In the genomic region with DNA sequence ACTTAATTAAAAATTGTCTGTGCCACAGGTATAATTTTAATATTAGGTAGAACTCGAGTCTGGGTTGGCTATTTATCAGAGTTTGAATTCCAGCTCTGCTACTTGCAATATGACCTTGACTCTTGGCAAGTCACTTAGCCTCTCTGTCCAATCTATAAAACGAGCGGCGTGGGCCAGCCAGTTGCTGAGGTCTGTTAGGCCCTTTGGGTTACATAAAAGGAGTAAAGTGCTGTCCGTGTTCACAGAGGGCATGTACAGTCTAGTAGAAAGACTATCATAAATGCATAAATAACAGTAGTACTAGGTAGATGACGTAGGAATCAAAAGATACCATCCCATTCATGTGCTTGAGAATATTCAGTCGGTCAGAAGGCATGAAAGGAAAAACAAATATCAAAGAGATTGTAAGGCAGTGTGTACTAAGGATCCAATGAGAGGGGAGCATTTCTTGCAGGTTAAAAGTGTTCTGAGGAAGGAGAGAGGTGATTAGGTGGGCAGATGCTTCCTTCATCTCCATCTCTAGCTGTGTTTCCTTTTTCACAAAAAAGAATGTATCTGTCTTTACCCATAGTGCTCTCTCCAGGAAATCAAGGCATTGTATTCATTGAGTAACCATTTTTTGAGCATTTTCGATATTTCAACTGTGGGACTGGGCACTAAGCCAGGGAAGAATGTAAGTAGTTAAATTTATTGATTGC, we compare ENCODE assay signal across 10 cellular contexts. TPM values are rescaled to one million over a fixed set of nuclear protein-coding genes. Genes with fewer than 3 reads are reported as not detected.
DNase-seq lines count a peak whose midpoint lies in the region; TF ChIP-seq lines count a peak whose summit lies in the region.
"Had no signal": no experiment of that assay in that cellular context is flagged by ENCODE, and none has a peak within 500 bp of the region (broad histone marks: within the 10 kb centered on the region; RNA-seq: fewer than 3 reads in every experiment).

No MANE protein-coding gene starts in this region.

- H3K36me3 Mint-ChIP-seq in activated CD4-positive, alpha-beta memory T cell treated with anti-CD3 and anti-CD28 coated beads for 36 hours, result peaks cover 34% of the 10 kb centered on the region
- H3K36me3 Mint-ChIP-seq in progenitor cell of endocrine pancreas (ENCODE audit: insufficient read depth), result peaks cover 12% of the 10 kb centered on the region

- H3K4me1 ChIP-seq in GM23248 (ENCODE audit: insufficient read depth) (peaks cover 40% of the 10 kb centered on the region), cardiac muscle cell (ENCODE audit: low read depth) (peaks cover 26% of the 10 kb centered on the region), A673 (ENCODE audit: insufficient read depth, low read length, poor library complexity, severe bottlenecking) (peaks cover 19% of the 10 kb centered on the region), SJCRH30 (peaks cover 8% of the 10 kb centered on the region; the same call in 1 of the 2 replicates)

- no peaks in the 10 kb centered on the region for H3K9me2 ChIP-seq in GM23248 (ENCODE audit: insufficient read depth)

- peaks cover 78% of the 10 kb centered on the region for H3K79me2 ChIP-seq in GM23248 (ENCODE audit: insufficient read depth)

- H2AFZ ChIP-seq in GM23248, result no peak overlapping the region

- WGBS in GM23248 (ENCODE audit: low coverage in 1 of 2, low lambda C conversion rate in 2 of 2, missing lambda C conversion rate in 2 of 2), 2 experiments, result 61 to 65% methylated on average over 8 of the region's 8 CpGs

- peak overlapping the region; percentile 92 for H3K9ac ChIP-seq in GM23248

- H3K9me3 Mint-ChIP-seq in activated CD4-positive, alpha-beta memory T cell treated with anti-CD3 and anti-CD28 coated beads for 36 hours, result no peaks in the 10 kb centered on the region
- H3K9me3 Mint-ChIP-seq in progenitor cell of endocrine pancreas (ENCODE audit: low read depth), result no peaks in the 10 kb centered on the region

- H3K27ac Mint-ChIP-seq in activated CD4-positive, alpha-beta memory T cell treated with anti-CD3 and anti-CD28 coated beads for 36 hours, result peak overlapping the region; percentile 53
- H3K27ac Mint-ChIP-seq in progenitor cell of endocrine pancreas, result no peak overlapping the region

- POLR2A ChIA-PET in activated CD4-positive, alpha-beta memory T cell treated with anti-CD3 and anti-CD28 coated beads for 36 hours (lab: Charles Lee), result interaction anchor here (2.0 kb wide), 1 partner anchor 16 kb away, joined by 4 read pairs; no protein-coding TSS in a partner anchor
- POLR2A ChIA-PET in A673 (lab: Charles Lee; ENCODE audit: low non-redundant PET), result no interaction called here

- peaks cover 67% of the 10 kb centered on the region for H3K4me1 Mint-ChIP-seq in activated CD4-positive, alpha-beta memory T cell treated with anti-CD3 and anti-CD28 coated beads for 36 hours (ENCODE audit: low read depth)
- H3K4me1 Mint-ChIP-seq in progenitor cell of endocrine pancreas (ENCODE audit: low read depth), result peaks cover 30% of the 10 kb centered on the region

- H3K36me3 ChIP-seq in GM23248 (ENCODE audit: low read depth) (no peaks in the 10 kb centered on the region; the same call in 1 of the 2 replicates), cardiac muscle cell (no peaks in the 10 kb centered on the region), A673 (ENCODE audit: insufficient read depth, low read length, poor library complexity, severe bottlenecking) (peaks cover 22% of the 10 kb centered on the region), SJCRH30 (peaks cover 25% of the 10 kb centered on the region)

- H3K4me2 ChIP-seq in GM23248 (ENCODE audit: unreplicated experiment), result peak overlapping the region; percentile 93

- no peak for TF ChIP-seq CTCF in cardiac muscle cell (IDR thresholded peaks at IDR 0.05; ENCODE audit: low read depth, low read length)
- TF ChIP-seq CTCF in progenitor cell of endocrine pancreas (IDR thresholded peaks at IDR 0.05; ENCODE audit: unreplicated experiment), result no peak
- no peak for TF ChIP-seq CTCF in A673 (conservative IDR thresholded peaks at IDR 0.05; ENCODE audit: low read depth, low read length)

- H3K27ac ChIP-seq in GM23248, result no peak overlapping the region
- peak overlapping the region; percentile 65 for H3K27ac ChIP-seq in cardiac muscle cell
- H3K27ac ChIP-seq in A673 (ENCODE audit: low read depth, low read length, poor library complexity, severe bottlenecking), result no peak overlapping the region
- H3K27ac ChIP-seq in SJCRH30, result no peak overlapping the region

- no peaks in the 10 kb centered on the region for H3K27me3 Mint-ChIP-seq in activated CD4-positive, alpha-beta memory T cell treated with anti-CD3 and anti-CD28 coated beads for 36 hours
- no peaks in the 10 kb centered on the region for H3K27me3 Mint-ChIP-seq in progenitor cell of endocrine pancreas

- peak overlapping the region; percentile 98 for H3K4me3 Mint-ChIP-seq in activated CD4-positive, alpha-beta memory T cell treated with anti-CD3 and anti-CD28 coated beads for 36 hours
- H3K4me3 Mint-ChIP-seq in progenitor cell of endocrine pancreas (ENCODE audit: low read depth), result peak overlapping the region; percentile 98

- in situ Hi-C loops in GM23248 (cut with MboI), result no loop called here

- no peaks in the 10 kb centered on the region; the same call in 1 of the 2 replicates for H4K20me1 ChIP-seq in GM23248 (ENCODE audit: insufficient read depth)

- H3K4me3 ChIP-seq in GM23248 (peak overlapping the region; percentile 100), cardiac muscle cell (peak overlapping the region; percentile 100), A673 (ENCODE audit: low read depth, low read length, poor library complexity, severe bottlenecking) (no peak overlapping the region), SJCRH30 (no peak overlapping the region)

- CTCF ChIA-PET in activated CD4-positive, alpha-beta memory T cell treated with anti-CD3 and anti-CD28 coated beads for 36 hours (lab: Charles Lee), result no interaction called here
- CTCF ChIA-PET in A673 (lab: Charles Lee), result no interaction called here

- DNase-seq in GM23248 (no peak), cardiac muscle cell (ENCODE audit: low read depth in 1 of 2, low spot score in 1 of 2) (peak in 1 of 2 donors; percentile 67), progenitor cell of endocrine pancreas (ENCODE audit: low spot score, unreplicated experiment) (no peak), NCI-H146 (lab: John Stamatoyannopoulos, UW) (no peak), A673 (ENCODE audit: low spot score) (no peak), NCI-H1694 (lab: John Stamatoyannopoulos, UW) (no peak), SJCRH30 (no peak)
- no peak for DNase-seq in activated CD4-positive, alpha-beta memory T cell treated with anti-CD3 and anti-CD28 coated beads for 36 hours
- DNase-seq: activated CD4-positive, alpha-beta T cell treated with anti-CD3 and anti-CD28 coated beads, Interleukin-2, amount 50 U/mL, for 1 hour; NCI-H1092 treated with DMSO at 0.1 percent for 48 hours had no signal

- no peaks in the 10 kb centered on the region for H3K27me3 ChIP-seq in GM23248 (replicated peaks; ENCODE audit: insufficient read depth)
- H3K27me3 ChIP-seq in cardiac muscle cell, result no peaks in the 10 kb centered on the region
- H3K27me3 ChIP-seq in A673 (replicated peaks; ENCODE audit: insufficient read depth, low read depth, low read length, poor library complexity), result no peaks in the 10 kb centered on the region
- H3K27me3 ChIP-seq in SJCRH30, result no peaks in the 10 kb centered on the region

- peaks cover 46% of the 10 kb centered on the region for H3F3A ChIP-seq in GM23248 (ENCODE audit: insufficient read depth)

- intact Hi-C loops in activated CD4-positive, alpha-beta memory T cell treated with anti-CD3 and anti-CD28 coated beads for 36 hours (cut with micrococcal nuclease), result no loop called here
- intact Hi-C loops in A673 (cut with micrococcal nuclease; ENCODE audit: unreplicated experiment), result no loop called here

- BruUV-seq in A673 (replicated peaks; lab: Mats Ljungman, UMichigan), result no TSS peak

- no peaks in the 10 kb centered on the region for H3K9me3 ChIP-seq in GM23248 (ENCODE audit: low read depth)
- no peaks in the 10 kb centered on the region for H3K9me3 ChIP-seq in cardiac muscle cell (ENCODE audit: low read depth)
- no peaks in the 10 kb centered on the region for H3K9me3 ChIP-seq in A673 (ENCODE audit: low read depth, low read length, poor library complexity, severe bottlenecking)
- H3K9me3 ChIP-seq in SJCRH30 (replicated peaks), result no peaks in the 10 kb centered on the region

RNA-seq across cellular contexts. Expression of a gene that starts 2.4 kb away (rescaled TPM):
- 13.1 and 18.1 TPM in 2 replicates for total RNA-seq in GM23248 (2014; rRNA removed; shearing (Covaris generic))
- polyA plus RNA-seq in GM23248 (2016; fragmentation: Nextera tagmentation; extraction: Ambion mirVana) (12.5 and 14.2 TPM in 2 replicates), cardiac muscle cell (24.5 and 33.7 TPM in 2 replicates)
- total RNA-seq in activated CD4-positive, alpha-beta memory T cell treated with anti-CD3 and anti-CD28 coated beads for 36 hours, result 10 to 100 TPM; 31.7 to 36.3 TPM
- total RNA-seq in cardiac muscle cell (20.2 and 33.1 TPM in 2 replicates), progenitor cell of endocrine pancreas (92.5 and 94.4 TPM in 2 replicates), A673 (2021) (88.5 and 90.8 TPM in 2 replicates)
- 25.7 and 28.6 TPM in 2 replicates for total RNA-seq in SJCRH30 (2014; rRNA removed; shearing (Covaris generic))

Comparison
In these comparisons a context has a peak if more than half of its experiments do, and no peak if none do; other contexts are left out.
1. H3K4me3 ChIP-seq: peak in GM23248 (single experiment) and cardiac muscle cell (single experiment); none in A673 (single experiment) and SJCRH30 (single experiment).